Comparison of ENCODE assay signal across 18 cellular contexts in genomic region chr2:205166749-205167148, GRCh38.
"Had no signal": no experiment of that assay in that cellular context is flagged by ENCODE, and none has a peak within 500 bp of the region (broad histone marks: within the 10 kb centered on the region; RNA-seq: fewer than 3 reads in every experiment).

No MANE protein-coding gene starts in this region.

- H3K4me1 ChIP-seq: breast epithelium, gastrocnemius medialis, lower lobe of right lung, tibial artery had no signal

- H3K4me3 ChIP-seq: breast epithelium, gastrocnemius medialis, lower lobe of right lung, tibial artery had no signal

- ATAC-seq: activated T-cell treated with anti-CD3 and anti-CD28 coated beads, Interleukin-2, amount 50 U/mL, for 72 hours; gastrocnemius medialis; left colon; lower lobe of right lung; naive thymus-derived CD4-positive, alpha-beta T cell; stimulated activated naive CD8-positive, alpha-beta T cell treated with anti-CD3 and anti-CD28 coated beads, Interleukin-15, amount 100 ng/mL, for 72 hours had no signal

- H3K27ac ChIP-seq: breast epithelium, epithelial cell of prostate, gastrocnemius medialis, lower lobe of right lung, tibial artery had no signal

- H3K27me3 ChIP-seq: breast epithelium, gastrocnemius medialis, tibial artery had no signal

- H3K9me3 ChIP-seq: breast epithelium, gastrocnemius medialis, lower lobe of right lung, tibial artery had no signal

- DNase-seq: activated CD4-positive, alpha-beta memory T cell treated with anti-CD3 and anti-CD28 coated beads for 36 hours; activated CD4-positive, alpha-beta T cell treated with anti-CD3 and anti-CD28 coated beads for 48 hours; activated effector memory CD4-positive, alpha-beta T cell treated with Interleukin-2 at 50 U/mL for 16 hours; activated naive CD4-positive, alpha-beta T cell treated with anti-CD3 and anti-CD28 coated beads for 36 hours; activated naive CD8-positive, alpha-beta T cell treated with anti-CD3 and anti-CD28 coated beads, Interleukin-2, amount 10 ng/mL, durations not matched to agents 7 days and 5 days; activated T-cell treated with anti-CD3 and anti-CD28 coated beads, Interleukin-2, amount 50 U/mL, for 72 hours; amniotic stem cell; cortex of kidney; gastrocnemius medialis; left colon; lower lobe of right lung; naive thymus-derived CD4-positive, alpha-beta T cell; stimulated activated CD4-positive, alpha-beta T cell treated with anti-CD3 and anti-CD28 coated beads, Interleukin-12 subunit alpha, Interleukin-12 subunit beta, amount 100 ng/mL, for 4 hours; stimulated activated naive CD8-positive, alpha-beta T cell treated with anti-CD3 and anti-CD28 coated beads, Interleukin-15, amount 100 ng/mL, for 72 hours; T-helper 2 cell; tibial artery had no signal

- H3K36me3 ChIP-seq: breast epithelium, gastrocnemius medialis, lower lobe of right lung, tibial artery had no signal
